10 cellular contexts compared by ENCODE assay signal in the genomic region with DNA sequence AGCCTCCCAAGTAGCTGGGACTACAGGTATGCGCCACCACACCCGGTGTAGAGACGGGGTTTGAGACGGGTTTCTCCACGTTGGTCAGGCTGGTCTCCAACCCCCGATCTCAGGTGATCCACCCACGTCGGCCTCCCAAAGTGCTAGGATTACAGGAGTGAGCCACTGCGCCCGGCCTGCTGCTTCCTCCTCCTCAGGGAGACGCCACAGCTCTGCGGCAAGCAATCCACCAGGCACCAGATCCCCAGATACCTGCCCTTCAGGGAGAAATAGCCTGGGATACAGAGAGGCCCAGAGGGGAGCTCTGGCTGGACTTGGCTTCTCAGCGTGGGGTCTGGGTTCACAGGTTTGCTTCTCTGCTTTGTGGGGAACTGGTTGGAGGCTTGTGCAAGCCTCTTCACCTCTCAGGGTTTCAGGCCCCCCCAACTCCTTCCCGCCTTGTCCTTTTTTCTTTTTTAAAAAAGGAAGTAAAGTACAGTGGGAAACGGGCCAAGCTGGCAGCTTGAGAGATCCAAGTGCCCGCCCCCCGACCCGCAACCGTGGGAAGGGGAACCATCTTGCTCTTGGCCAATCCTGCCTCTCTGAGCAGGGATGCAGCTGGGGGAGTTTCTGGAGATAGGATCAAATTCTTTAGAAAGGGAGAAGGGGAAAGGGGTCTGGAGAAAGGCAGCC. TPM values are rescaled to one million over a fixed set of nuclear protein-coding genes. Genes with fewer than 3 reads are reported as not detected.
DNase-seq lines count a peak whose midpoint lies in the region; ATAC-seq and TF ChIP-seq lines count a peak whose summit lies in the region.
"Had no signal": no experiment of that assay in that cellular context is flagged by ENCODE, and none has a peak within 500 bp of the region (broad histone marks: within the 10 kb centered on the region; RNA-seq: fewer than 3 reads in every experiment).

No MANE protein-coding gene starts in this region.

- H3K36me3 Mint-ChIP-seq in naive B cell, result no peaks in the 10 kb centered on the region

- no peak for ATAC-seq in naive B cell (ENCODE audit: low read depth in 2 of 2)
- no peak for ATAC-seq in GM19467 (IDR thresholded peaks at IDR 0.05; ENCODE audit: unreplicated experiment)
- no peak for ATAC-seq in HG03135 (IDR thresholded peaks at IDR 0.05; ENCODE audit: unreplicated experiment)

- H3K4me3 Mint-ChIP-seq in naive B cell, result peak overlapping the region in 6 of 8 donors; percentile 24 to 96 (median 43)

- peaks cover 66% of the 10 kb centered on the region for H3K27me3 ChIP-seq in BLaER1
- peaks cover 37% of the 10 kb centered on the region for H3K27me3 ChIP-seq in HUES6 (ENCODE audit: control insufficient read depth, insufficient read depth, low read length)
- H3K27me3 ChIP-seq in brain microvascular endothelial cell (replicated peaks), result no peaks in the 10 kb centered on the region
- H3K27me3 ChIP-seq in BE2C, result peaks cover 38% of the 10 kb centered on the region
- H3K27me3 ChIP-seq: adrenal gland had no signal

- no peaks in the 10 kb centered on the region for H3K9me3 ChIP-seq in BLaER1
- no peaks in the 10 kb centered on the region for H3K9me3 ChIP-seq in HUES6 (ENCODE audit: control insufficient read depth, insufficient read depth, low read depth, low read length)
- H3K9me3 ChIP-seq in BE2C, result no peaks in the 10 kb centered on the region; the same call in 1 of the 2 replicates
- H3K9me3 ChIP-seq: adrenal gland had no signal

- TF ChIP-seq CTCF in brain microvascular endothelial cell (IDR thresholded peaks at IDR 0.05; ENCODE audit: low read depth, low read length, missing control alignments) (no peak), BE2C (IDR thresholded peaks at IDR 0.05; ENCODE audit: low read depth, low read length) (no peak)

- H3K9ac ChIP-seq in BLaER1, result no peak overlapping the region
- H3K9ac ChIP-seq in HUES6 (ENCODE audit: low read length), result no peak overlapping the region

- in situ Hi-C loops in brain microvascular endothelial cell (cut with HindIII; ENCODE audit: low pct_ligation_motif_present, low sequenced_read_pairs), result no loop called here

- peak overlapping the region; percentile 99; the same call in 1 of the 2 replicates for H3K4me2 ChIP-seq in BLaER1

- H3K27ac ChIP-seq in BLaER1, result no peak overlapping the region
- H3K27ac ChIP-seq in HUES6 (ENCODE audit: low read depth, low read length), result no peak overlapping the region
- H3K27ac ChIP-seq in brain microvascular endothelial cell, result peak overlapping the region; percentile 99

- H3K4me3 ChIP-seq in BLaER1, result no peak overlapping the region
- H3K4me3 ChIP-seq in HUES6 (ENCODE audit: low read depth, low read length), result peak overlapping the region; percentile 72
- peak overlapping the region; percentile 94 for H3K4me3 ChIP-seq in brain microvascular endothelial cell (ENCODE audit: low read depth, low read length)
- H3K4me3 ChIP-seq in BE2C (ENCODE audit: low read depth, low read length), result no peak overlapping the region

- peak overlapping the region in 1 of 6 donors; percentile 29 for H3K27ac Mint-ChIP-seq in naive B cell

- H3K36me3 ChIP-seq in BLaER1 (no peaks in the 10 kb centered on the region), HUES6 (ENCODE audit: control insufficient read depth, insufficient read depth, low read length) (no peaks in the 10 kb centered on the region), brain microvascular endothelial cell (replicated peaks) (peaks cover 12% of the 10 kb centered on the region), BE2C (no peaks in the 10 kb centered on the region)
- H3K36me3 ChIP-seq: adrenal gland had no signal

- peaks cover 7 to 19% (median 11%) of the 10 kb centered on the region in 3 donors for H3K4me1 Mint-ChIP-seq in naive B cell

- peaks cover 28% of the 10 kb centered on the region for H4K20me1 ChIP-seq in BLaER1

- no peaks in the 10 kb centered on the region for H3K9me3 Mint-ChIP-seq in naive B cell

- peaks cover 7 to 40% (median 9%) of the 10 kb centered on the region in 3 donors for H3K27me3 Mint-ChIP-seq in naive B cell

- H3K4me1 ChIP-seq in BLaER1 (peaks cover 50% of the 10 kb centered on the region), HUES6 (ENCODE audit: control insufficient read depth, insufficient read depth, low read length) (peaks cover 26% of the 10 kb centered on the region), BE2C (peaks cover 10% of the 10 kb centered on the region)

- DNase-seq in brain microvascular endothelial cell, result no peak
- DNase-seq in naive B cell, result no peak
- no peak for DNase-seq in SK-N-DZ (ENCODE audit: low spot score)
- DNase-seq in BE2C, result no peak
- DNase-seq: NCI-H187 had no signal

RNA-seq across cellular contexts. Expression of a gene that starts 2.6 kb away (rescaled TPM):
- polyA plus RNA-seq in naive B cell (ENCODE audit: low read depth in 6 of 6), result 1 to 10 TPM in 1 of 6 donors, under 1 TPM in 1, not detected in 4; 0.22 to 1.7 TPM
- 3.7 and 6.7 TPM in 2 replicates for polyA plus RNA-seq in SK-N-DZ (2014; cell fraction: cytosol; rRNA removed)
- 7.1 and 8.8 TPM in 2 replicates for polyA plus RNA-seq in SK-N-DZ (2014; cell fraction: nucleus; rRNA removed)
- polyA plus RNA-seq in BE2C (2012; ENCODE audit: insufficient read depth, insufficient read length, low read depth), result 14.1 TPM

RNA-seq across cellular contexts. Expression of a gene that starts 28.1 kb away (rescaled TPM):
- polyA plus RNA-seq in naive B cell (ENCODE audit: low read depth in 6 of 6), result 10 to 100 TPM; 46.0 to 81.3 (median 54.4) TPM
- 74.2 and 95.7 TPM in 2 replicates for polyA plus RNA-seq in SK-N-DZ (2014; cell fraction: cytosol; rRNA removed)
- 83.3 and 104 TPM in 2 replicates for polyA plus RNA-seq in SK-N-DZ (2014; cell fraction: nucleus; rRNA removed)
- polyA plus RNA-seq in BE2C (2012; ENCODE audit: insufficient read depth, insufficient read length, low read depth), result 67.5 TPM

Comparison
In these comparisons a context has a peak if more than half of its experiments do, and no peak if none do; other contexts are left out.
1. H3K4me3 ChIP-seq: peak in HUES6 (single experiment) and brain microvascular endothelial cell (single experiment); none in BLaER1 (single experiment) and BE2C (single experiment).